16 cellular contexts compared by ENCODE assay signal in genomic region chr7:127884066-127884559, GRCh38.
DNase-seq lines count a peak whose midpoint lies in the region; ATAC-seq, FAIRE-seq and TF ChIP-seq lines count a peak whose summit lies in the region.
"Had no signal": no experiment of that assay in that cellular context is flagged by ENCODE, and none has a peak within 500 bp of the region (broad histone marks: within the 10 kb centered on the region; RNA-seq: fewer than 3 reads in every experiment).

No MANE protein-coding gene starts in this region.

- DNase-seq in HepG2 (ENCODE audit: low spot score): no peak
- peak; percentile 42 for DNase-seq in globus pallidus (ENCODE audit: low spot score)
- no peak for DNase-seq in mucosa of descending colon
- DNase-seq in T-helper 9 cell: no peak
- DNase-seq in activated CD4-positive, alpha-beta memory T cell treated with anti-CD3 and anti-CD28 coated beads, Interleukin-2, amount 10 ng/mL, durations not matched to agents 7 days and 5 days: no peak
- no peak for DNase-seq in SKM-1 treated with dmso at 0.1 percent for 144 hours (lab: John Stamatoyannopoulos, UW; ENCODE audit: unreplicated experiment)
- DNase-seq: activated effector memory CD4-positive, alpha-beta T cell treated with anti-CD3 and anti-CD28 coated beads, Interleukin-2, amount 50 U/mL, for 16 hours; left lung; T-helper 17 cell; transverse colon had no signal

- no peaks in the 10 kb centered on the region for H3K79me2 ChIP-seq in HepG2 (ENCODE audit: insufficient read depth, low read length)

- H4K20me1 ChIP-seq in HepG2 (ENCODE audit: insufficient read depth, low read length): no peaks in the 10 kb centered on the region

- peaks cover 3% of the 10 kb centered on the region for H3K36me3 Mint-ChIP-seq in activated CD4-positive, alpha-beta memory T cell treated with anti-CD3 and anti-CD28 coated beads, Interleukin-2, amount 10 ng/mL, durations not matched to agents 7 days and 5 days (ENCODE audit: low read depth)

- BruUV-seq in HepG2 (replicated peaks; lab: Mats Ljungman, UMichigan): no TSS peak

- H3K9ac ChIP-seq in liver (ENCODE audit: low read depth in 1 of 2, low read length in 2 of 2) (no peak overlapping the region), HepG2 (ENCODE audit: insufficient read depth, low read depth, low read length) (no peak overlapping the region)

- in situ Hi-C loops in HepG2 (cut with HindIII; ENCODE audit: extremely low pct_ligation_motif_present, low pct_unique_long_range_greater_than_20kb): no loop called here

- no peaks in the 10 kb centered on the region for H3K4me1 ChIP-seq in liver (ENCODE audit: control insufficient read depth in 4 of 4, insufficient read depth in 4 of 4, low read length in 3 of 4)
- H3K4me1 ChIP-seq in HepG2 (ENCODE audit: insufficient read depth, low read length): no peaks in the 10 kb centered on the region
- peaks cover 5% of the 10 kb centered on the region for H3K4me1 ChIP-seq in mucosa of descending colon (ENCODE audit: low read depth)

- no peaks in the 10 kb centered on the region for H3K27me3 ChIP-seq in liver (ENCODE audit: control insufficient read depth in 4 of 4, insufficient read depth in 4 of 4, low read length in 3 of 4)
- no peaks in the 10 kb centered on the region for H3K27me3 ChIP-seq in HepG2 (ENCODE audit: control insufficient read depth in 1 of 2, insufficient read depth in 2 of 2, low read length in 2 of 2)
- H3K27me3 ChIP-seq: left lung, transverse colon had no signal

- H3K9me3 ChIP-seq in liver (ENCODE audit: control insufficient read depth in 4 of 4, low read length in 3 of 4) (no peaks in the 10 kb centered on the region), HepG2 (ENCODE audit: low read length) (no peaks in the 10 kb centered on the region), mucosa of descending colon (no peaks in the 10 kb centered on the region)
- H3K9me3 ChIP-seq: A549, left lung, transverse colon had no signal

- intact Hi-C loops in HepG2 (cut with micrococcal nuclease; ENCODE audit: unreplicated experiment): no loop called here
- intact Hi-C loops in mucosa of descending colon (cut with DNase I, micrococcal nuclease): no loop called here

- no peak for FAIRE-seq in HepG2 (lab: Jason Lieb, UNC)
- FAIRE-seq: A549, H54 had no signal

- 94% methylated on average over 3 of the region's 3 CpGs for WGBS in liver
- WGBS in HepG2 (ENCODE audit: low lambda C conversion rate): 100% methylated on average over 3 of the region's 3 CpGs

- no peaks in the 10 kb centered on the region for H3K27me3 Mint-ChIP-seq in activated CD4-positive, alpha-beta memory T cell treated with anti-CD3 and anti-CD28 coated beads, Interleukin-2, amount 10 ng/mL, durations not matched to agents 7 days and 5 days
- H3K27me3 Mint-ChIP-seq: T-helper 17 cell had no signal

- TF ChIP-seq EP300 in HepG2 (IDR thresholded peaks at IDR 0.05; ENCODE audit: low read depth in 2 of 2, low read length in 2 of 2): no peak
- TF ChIP-seq EP300 in HepG2 (CRISPR knock-in tag; IDR thresholded peaks at IDR 0.05; ENCODE audit: borderline replicate concordance): no peak

- H3K4me2 ChIP-seq in HepG2 (ENCODE audit: low read depth, low read length): no peak overlapping the region
- H3K4me2 ChIP-seq: A549 had no signal

- POLR2A ChIA-PET in HepG2 (lab: Yijun Ruan, JAX): no interaction called here
- POLR2A ChIA-PET in activated CD4-positive, alpha-beta memory T cell treated with anti-CD3 and anti-CD28 coated beads, Interleukin-2, amount 10 ng/mL, durations not matched to agents 7 days and 5 days (lab: Charles Lee): no interaction called here

- TF ChIP-seq CTCF in liver (IDR thresholded peaks at IDR 0.05; ENCODE audit: low read depth, low read length, missing input control): peak; percentile 15
- no peak for TF ChIP-seq CTCF in HepG2 (CRISPR knock-in tag; IDR thresholded peaks at IDR 0.05)
- TF ChIP-seq CTCF in mucosa of descending colon (IDR thresholded peaks at IDR 0.05): no peak

- no peak overlapping the region for H3K27ac Mint-ChIP-seq in activated CD4-positive, alpha-beta memory T cell treated with anti-CD3 and anti-CD28 coated beads, Interleukin-2, amount 10 ng/mL, durations not matched to agents 7 days and 5 days
- H3K27ac Mint-ChIP-seq: T-helper 17 cell had no signal

- H3K4me3 ChIP-seq in liver (ENCODE audit: low read depth in 1 of 3, low read length in 3 of 3) (no peak overlapping the region), HepG2 (replicated peaks in 1 of 3; ENCODE audit: insufficient read depth in 1 of 3, low read depth in 2 of 3, low read length in 3 of 3) (no peak overlapping the region), mucosa of descending colon (no peak overlapping the region)
- H3K4me3 ChIP-seq: A549, left lung, transverse colon had no signal

- H3K9me3 Mint-ChIP-seq in activated CD4-positive, alpha-beta memory T cell treated with anti-CD3 and anti-CD28 coated beads, Interleukin-2, amount 10 ng/mL, durations not matched to agents 7 days and 5 days: no peaks in the 10 kb centered on the region
- H3K9me3 Mint-ChIP-seq: CD14-positive monocyte; stimulated activated effector memory CD8-positive, alpha-beta T cell treated with anti-CD3 and anti-CD28 coated beads, Interleukin-12 subunit alpha, Interleukin-12 subunit beta, amount 100 ng/mL, for 72 hours had no signal

- peaks cover 3 to 13% (median 11%) of the 10 kb centered on the region in 4 donors for H3K36me3 ChIP-seq in liver (ENCODE audit: control insufficient read depth in 4 of 4, insufficient read depth in 3 of 4, low read depth in 1 of 4, low read length in 3 of 4)
- peaks cover 14 to 45% of the 10 kb centered on the region in 2 experiments for H3K36me3 ChIP-seq in HepG2 (replicated peaks in 1 of 2; ENCODE audit: control insufficient read depth in 1 of 2, insufficient read depth in 2 of 2, low read length in 2 of 2)
- H3K36me3 ChIP-seq in mucosa of descending colon (ENCODE audit: low read depth): no peaks in the 10 kb centered on the region

- no peak overlapping the region for H2AFZ ChIP-seq in HepG2 (ENCODE audit: low read length)

- peaks cover 6% of the 10 kb centered on the region for H3K4me1 Mint-ChIP-seq in activated CD4-positive, alpha-beta memory T cell treated with anti-CD3 and anti-CD28 coated beads, Interleukin-2, amount 10 ng/mL, durations not matched to agents 7 days and 5 days

- no peak for TF ChIP-seq POLR2A in HepG2 (IDR thresholded peaks at IDR 0.05; ENCODE audit: insufficient read depth in 1 of 2, low read depth in 2 of 2, low read length in 2 of 2)

- H3K4me3 Mint-ChIP-seq in activated CD4-positive, alpha-beta memory T cell treated with anti-CD3 and anti-CD28 coated beads, Interleukin-2, amount 10 ng/mL, durations not matched to agents 7 days and 5 days: no peak overlapping the region
- H3K4me3 Mint-ChIP-seq: CD14-positive monocyte; stimulated activated effector memory CD8-positive, alpha-beta T cell treated with anti-CD3 and anti-CD28 coated beads, Interleukin-12 subunit alpha, Interleukin-12 subunit beta, amount 100 ng/mL, for 72 hours; T-helper 17 cell had no signal

- H3K27ac ChIP-seq in liver (ENCODE audit: low read depth in 1 of 2, low read length in 2 of 2) (no peak overlapping the region), HepG2 (ENCODE audit: extremely low read length, insufficient read depth, low read length) (no peak overlapping the region)
- H3K27ac ChIP-seq: A549, left lung, transverse colon had no signal

- ATAC-seq in HepG2: no peak
- ATAC-seq in mucosa of descending colon: peak; percentile 39
- no peak for ATAC-seq in HG03045 (IDR thresholded peaks at IDR 0.05; ENCODE audit: unreplicated experiment)
- ATAC-seq: left lung; stimulated activated effector memory CD8-positive, alpha-beta T cell treated with anti-CD3 and anti-CD28 coated beads, Interleukin-12 subunit alpha, Interleukin-12 subunit beta, amount 100 ng/mL, for 72 hours; T-helper 17 cell had no signal

- CTCF ChIA-PET in HepG2 (lab: Yijun Ruan, JAX; ENCODE audit: low intra/inter-chr PET ratio, low total read pairs): no interaction called here
- CTCF ChIA-PET in activated CD4-positive, alpha-beta memory T cell treated with anti-CD3 and anti-CD28 coated beads, Interleukin-2, amount 10 ng/mL, durations not matched to agents 7 days and 5 days (lab: Charles Lee): no interaction called here

- peak; percentile 18 to 48 for TF ChIP-seq RAD21 in liver (IDR thresholded peaks at IDR 0.05)
- no peak for TF ChIP-seq RAD21 in HepG2 (CRISPR knock-in tag; IDR thresholded peaks at IDR 0.05)

TF ChIP-seq in liver, 16 proteins besides CTCF, POLR2A, EP300 and RAD21:
- TF ChIP-seq FOXA2 (IDR thresholded peaks at IDR 0.05) (no peak), NR2F2 (IDR thresholded peaks at IDR 0.05) (peak; percentile 23), TAF1 (conservative IDR thresholded peaks at IDR 0.05) (no peak), FOXA1 (IDR thresholded peaks at IDR 0.05) (no peak), SP1 (IDR thresholded peaks at IDR 0.05) (peak; percentile 20)

TF ChIP-seq in HepG2, 621 proteins besides CTCF, POLR2A, EP300 and RAD21 (continues in another document):
- TF ChIP-seq ZNF136 (CRISPR knock-in tag; IDR thresholded peaks at IDR 0.05; ENCODE audit: low read depth) (no peak), ELF1 (CRISPR knock-in tag; IDR thresholded peaks at IDR 0.05) (no peak)
